Comparison of ENCODE assay signal across 7 cellular contexts in genomic region chr15:88622605-88622975, GRCh38.
DNase-seq lines count a peak whose midpoint lies in the region; TF ChIP-seq lines count a peak whose summit lies in the region.

No MANE protein-coding gene starts in this region.

- H3K36me3 Mint-ChIP-seq in stimulated activated naive CD8-positive, alpha-beta T cell treated with anti-CD3 and anti-CD28 coated beads, Interleukin-15, Interleukin-2, amounts not matched to agents 100 ng/mL and 50 ng/mL, for 24 hours (ENCODE audit: low read depth), result peaks cover 54% of the 10 kb centered on the region

- no peak overlapping the region; the same call in 1 of the 2 replicates for H3K27ac ChIP-seq in HEK293 (ENCODE audit: extremely low read depth, low read depth, low read length)

- peak overlapping the region; percentile 86 for H3K4me3 ChIP-seq in HEK293 (ENCODE audit: low read depth, low read length)
- peak overlapping the region; percentile 83 for H3K4me3 ChIP-seq in WI38 (ENCODE audit: low read depth, low read length)
- peak overlapping the region; percentile 98 for H3K4me3 ChIP-seq in iPS-11a (ENCODE audit: low read depth, low read length)

- POLR2A ChIA-PET in HEK293 (lab: Yijun Ruan, JAX), result interaction anchor here (1.9 kb wide), 1 partner anchor 156 kb away, joined by 12 read pairs; the partner anchor contains the start of genes MRPL46 and MRPS11

- no peak for DNase-seq in central memory CD4-positive, alpha-beta T cell
- no peak for DNase-seq in activated effector memory CD4-positive, alpha-beta T cell treated with anti-CD3 and anti-CD28 coated beads, Interleukin-2, amount 50 U/mL, for 16 hours
- no peak for DNase-seq in NCI-H1048 (lab: John Stamatoyannopoulos, UW)

- H3K36me3 ChIP-seq in HEK293 (ENCODE audit: control insufficient read depth in 2 of 2, insufficient read depth in 1 of 2, low read length in 2 of 2), result peaks cover 15 to 48% of the 10 kb centered on the region in 2 experiments

- no peaks in the 10 kb centered on the region for H3K9me3 Mint-ChIP-seq in stimulated activated naive CD8-positive, alpha-beta T cell treated with anti-CD3 and anti-CD28 coated beads, Interleukin-15, Interleukin-2, amounts not matched to agents 100 ng/mL and 50 ng/mL, for 24 hours

- H3K4me1 ChIP-seq in HEK293 (ENCODE audit: control insufficient read depth, insufficient read depth, low read length), result peaks cover 19% of the 10 kb centered on the region

- no peak for TF ChIP-seq CTCF in HEK293 (tag by site-specific recombination; IDR thresholded peaks at IDR 0.05)
- no peak for TF ChIP-seq CTCF in WI38 (IDR thresholded peaks at IDR 0.05; ENCODE audit: low read depth, low read length)

- peak overlapping the region; percentile 98 for H3K27ac Mint-ChIP-seq in stimulated activated naive CD8-positive, alpha-beta T cell treated with anti-CD3 and anti-CD28 coated beads, Interleukin-15, Interleukin-2, amounts not matched to agents 100 ng/mL and 50 ng/mL, for 24 hours

- H3K4me3 Mint-ChIP-seq in stimulated activated naive CD8-positive, alpha-beta T cell treated with anti-CD3 and anti-CD28 coated beads, Interleukin-15, Interleukin-2, amounts not matched to agents 100 ng/mL and 50 ng/mL, for 24 hours, result peak overlapping the region; percentile 98

- H3K4me1 Mint-ChIP-seq in stimulated activated naive CD8-positive, alpha-beta T cell treated with anti-CD3 and anti-CD28 coated beads, Interleukin-15, Interleukin-2, amounts not matched to agents 100 ng/mL and 50 ng/mL, for 24 hours (ENCODE audit: low read depth), result peaks cover 62% of the 10 kb centered on the region

- no peaks in the 10 kb centered on the region for H3K9me3 ChIP-seq in HEK293 (ENCODE audit: control insufficient read depth, insufficient read depth, low read depth, low read length)

- CTCF ChIA-PET in HEK293 (lab: Yijun Ruan, JAX), result interaction anchor here (1.1 kb wide), 1 partner anchor 133 kb away, joined by 5 read pairs; no protein-coding TSS in a partner anchor

- peaks cover 10% of the 10 kb centered on the region for H3K27me3 Mint-ChIP-seq in stimulated activated naive CD8-positive, alpha-beta T cell treated with anti-CD3 and anti-CD28 coated beads, Interleukin-15, Interleukin-2, amounts not matched to agents 100 ng/mL and 50 ng/mL, for 24 hours

TF ChIP-seq in HEK293, 187 proteins besides CTCF, POLR2A, EP300 and RAD21:
- TF ChIP-seq ZNF843 (tag by site-specific recombination; IDR thresholded peaks at IDR 0.05), result no peak
- TF ChIP-seq ZNF302 (tag by site-specific recombination; IDR thresholded peaks at IDR 0.05; ENCODE audit: low read depth), result no peak
- no peak for TF ChIP-seq SP2 (tag by site-specific recombination; IDR thresholded peaks at IDR 0.05)
- TF ChIP-seq ZBTB21 (tag by site-specific recombination; IDR thresholded peaks at IDR 0.05), result no peak
- no peak for TF ChIP-seq ZNF610 (tag by site-specific recombination; IDR thresholded peaks at IDR 0.05; ENCODE audit: borderline replicate concordance)
- no peak for TF ChIP-seq PRDM4 (tag by site-specific recombination; IDR thresholded peaks at IDR 0.05)
